Comparison of ENCODE assay signal across 1 cellular context in the genomic region with DNA sequence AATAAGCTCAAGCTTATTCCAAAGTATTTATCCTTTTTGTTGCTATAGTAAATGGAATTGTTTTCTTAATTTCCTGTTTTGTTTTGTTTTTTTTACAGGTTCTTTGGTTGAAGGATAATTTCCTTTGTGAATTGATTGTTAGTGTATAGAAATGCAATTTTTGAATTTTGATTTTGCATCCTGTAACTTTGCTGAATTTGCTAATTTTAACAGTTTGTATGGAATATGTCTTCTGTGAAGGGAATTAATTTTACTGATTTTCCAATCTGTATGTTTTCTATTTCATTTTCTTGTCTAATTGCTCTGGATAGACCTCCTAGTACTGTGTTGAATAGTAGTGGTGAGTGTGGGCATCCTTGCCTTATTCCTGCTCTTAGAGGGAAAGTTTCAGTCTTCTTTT.
TF ChIP-seq lines count a peak whose summit lies in the region.

No MANE protein-coding gene starts in this region.

TF ChIP-seq in A549, 52 proteins besides CTCF, POLR2A, EP300 and RAD21 (continued from another document):
- TF ChIP-seq, protein P1, sequence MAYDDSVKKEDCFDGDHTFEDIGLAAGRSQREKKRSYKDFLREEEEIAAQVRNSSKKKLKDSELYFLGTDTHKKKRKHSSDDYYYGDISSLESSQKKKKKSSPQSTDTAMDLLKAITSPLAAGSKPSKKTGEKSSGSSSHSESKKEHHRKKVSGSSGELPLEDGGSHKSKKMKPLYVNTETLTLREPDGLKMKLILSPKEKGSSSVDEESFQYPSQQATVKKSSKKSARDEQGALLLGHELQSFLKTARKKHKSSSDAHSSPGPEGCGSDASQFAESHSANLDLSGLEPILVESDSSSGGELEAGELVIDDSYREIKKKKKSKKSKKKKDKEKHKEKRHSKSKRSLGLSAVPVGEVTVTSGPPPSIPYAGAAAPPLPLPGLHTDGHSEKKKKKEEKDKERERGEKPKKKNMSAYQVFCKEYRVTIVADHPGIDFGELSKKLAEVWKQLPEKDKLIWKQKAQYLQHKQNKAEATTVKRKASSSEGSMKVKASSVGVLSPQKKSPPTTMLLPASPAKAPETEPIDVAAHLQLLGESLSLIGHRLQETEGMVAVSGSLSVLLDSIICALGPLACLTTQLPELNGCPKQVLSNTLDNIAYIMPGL (CRISPR knock-in tag; IDR thresholded peaks at IDR 0.05; ENCODE audit: borderline replicate concordance) = no peak
- TF ChIP-seq MAFK (IDR thresholded peaks at IDR 0.05; ENCODE audit: partially characterized antibody) (peak; percentile 52), CHD2 (IDR thresholded peaks at IDR 0.05; ENCODE audit: low read length, partially characterized antibody) (no peak)
